Comparison of ENCODE assay signal across 23 cellular contexts in genomic region chr20:39822667-39823066, GRCh38.
A peak's percentile ranks its signal among the peaks of the same experiment; 100 is the strongest.
DNase-seq lines count a peak whose midpoint lies in the region; ATAC-seq, FAIRE-seq and TF ChIP-seq lines count a peak whose summit lies in the region.
"Had no signal": no experiment of that assay in that cellular context is flagged by ENCODE, and none has a peak within 500 bp of the region (broad histone marks: within the 10 kb centered on the region; RNA-seq: fewer than 3 reads in every experiment).

No MANE protein-coding gene starts in this region.

- no peaks in the 10 kb centered on the region for H3K9me3 Mint-ChIP-seq in activated CD4-positive, alpha-beta T cell treated with anti-CD3 and anti-CD28 coated beads for 36 hours (ENCODE audit: low read depth)
- H3K9me3 Mint-ChIP-seq: dendritic cell treated with granulocyte-macrophage colony-stimulating factor and Interleukin-4, amounts not matched to agents 40 ng/mL and 50 ng/mL, for 4 days; GM23338 had no signal

- H3K4me3 Mint-ChIP-seq in activated CD4-positive, alpha-beta T cell treated with anti-CD3 and anti-CD28 coated beads for 36 hours = no peak overlapping the region
- H3K4me3 Mint-ChIP-seq: CD14-positive monocyte; dendritic cell treated with granulocyte-macrophage colony-stimulating factor and Interleukin-4, amounts not matched to agents 40 ng/mL and 50 ng/mL, for 4 days; GM23338; T-helper 17 cell had no signal

- peaks cover 9% of the 10 kb centered on the region for H3K27me3 Mint-ChIP-seq in activated CD4-positive, alpha-beta T cell treated with anti-CD3 and anti-CD28 coated beads for 36 hours
- H3K27me3 Mint-ChIP-seq: dendritic cell treated with granulocyte-macrophage colony-stimulating factor and Interleukin-4, amounts not matched to agents 40 ng/mL and 50 ng/mL, for 4 days had no signal

- H3K36me3 ChIP-seq in brain microvascular endothelial cell (replicated peaks) = no peaks in the 10 kb centered on the region
- H3K36me3 ChIP-seq: ovary, thoracic aorta had no signal

- TF ChIP-seq CTCF in brain microvascular endothelial cell (IDR thresholded peaks at IDR 0.05; ENCODE audit: low read depth, low read length, missing control alignments) = no peak

- DNase-seq in HS-5 (ENCODE audit: low read depth) (peak; percentile 57), brain microvascular endothelial cell (peak; percentile 57), kidney glomerular epithelial cell (lab: John Stamatoyannopoulos, UW) (peak; percentile 42), urothelium cell line (ENCODE audit: low spot score) (peak; percentile 53)
- DNase-seq in activated CD4-positive, alpha-beta T cell treated with anti-CD3 and anti-CD28 coated beads for 36 hours = no peak
- DNase-seq: activated CD4-positive, CD25-positive, alpha-beta regulatory T cell; activated gamma-delta T cell treated with Interleukin-2 at 50 U/mL for 16 hours; anterior cingulate cortex; left cardiac atrium; mucosa of descending colon; NCI-H226; stimulated activated CD4-positive, alpha-beta T cell treated with anti-CD3 and anti-CD28 coated beads, Interleukin-4, amount 100 ng/mL, for 24 hours; stimulated activated CD8-positive, alpha-beta memory T cell treated with anti-CD3 and anti-CD28 coated beads, Interleukin-4, amount 100 ng/mL, for 48 hours; T-helper 17 cell had no signal

- H3K27ac ChIP-seq in brain microvascular endothelial cell = peak overlapping the region; percentile 89
- H3K27ac ChIP-seq: ovary, thoracic aorta had no signal

- no peak overlapping the region for H3K27ac Mint-ChIP-seq in activated CD4-positive, alpha-beta T cell treated with anti-CD3 and anti-CD28 coated beads for 36 hours
- H3K27ac Mint-ChIP-seq: CD14-positive monocyte; dendritic cell treated with granulocyte-macrophage colony-stimulating factor and Interleukin-4, amounts not matched to agents 40 ng/mL and 50 ng/mL, for 4 days; GM23338; T-helper 17 cell had no signal

- CTCF ChIA-PET in activated CD4-positive, alpha-beta T cell treated with anti-CD3 and anti-CD28 coated beads for 36 hours (lab: Charles Lee) = no interaction called here

- ATAC-seq in activated CD4-positive, alpha-beta T cell treated with anti-CD3 and anti-CD28 coated beads for 36 hours = no peak
- ATAC-seq in GM18502 (IDR thresholded peaks at IDR 0.05; ENCODE audit: poor library complexity, unreplicated experiment) = no peak
- no peak for ATAC-seq in HG03439 (IDR thresholded peaks at IDR 0.05; ENCODE audit: unreplicated experiment)
- ATAC-seq: esophagus mucosa, GM23338, mucosa of descending colon, Right ventricle myocardium inferior, T-helper 17 cell had no signal

- H3K4me3 ChIP-seq in brain microvascular endothelial cell (ENCODE audit: low read depth, low read length) = no peak overlapping the region
- H3K4me3 ChIP-seq: GM23338, mucosa of descending colon, ovary, thoracic aorta had no signal

- H3K36me3 Mint-ChIP-seq in activated CD4-positive, alpha-beta T cell treated with anti-CD3 and anti-CD28 coated beads for 36 hours (ENCODE audit: low read depth) = no peaks in the 10 kb centered on the region
- H3K36me3 Mint-ChIP-seq: CD14-positive monocyte had no signal

- POLR2A ChIA-PET in activated CD4-positive, alpha-beta T cell treated with anti-CD3 and anti-CD28 coated beads for 36 hours (lab: Charles Lee) = no interaction called here

- no peaks in the 10 kb centered on the region for H3K27me3 ChIP-seq in brain microvascular endothelial cell (replicated peaks)
- H3K27me3 ChIP-seq: ovary had no signal

- H3K4me1 Mint-ChIP-seq in activated CD4-positive, alpha-beta T cell treated with anti-CD3 and anti-CD28 coated beads for 36 hours = no peaks in the 10 kb centered on the region
- H3K4me1 Mint-ChIP-seq: CD14-positive monocyte, GM23338, T-helper 17 cell had no signal

- intact Hi-C loops in activated CD4-positive, alpha-beta T cell treated with anti-CD3 and anti-CD28 coated beads for 36 hours (cut with DNase I, micrococcal nuclease) = no loop called here

- FAIRE-seq in urothelium cell line (lab: Jason Lieb, UNC) = no peak

- in situ Hi-C loops in brain microvascular endothelial cell (cut with HindIII; ENCODE audit: low pct_ligation_motif_present, low sequenced_read_pairs) = no loop called here
